Comparison of ENCODE assay signal across 20 cellular contexts in the genomic region with DNA sequence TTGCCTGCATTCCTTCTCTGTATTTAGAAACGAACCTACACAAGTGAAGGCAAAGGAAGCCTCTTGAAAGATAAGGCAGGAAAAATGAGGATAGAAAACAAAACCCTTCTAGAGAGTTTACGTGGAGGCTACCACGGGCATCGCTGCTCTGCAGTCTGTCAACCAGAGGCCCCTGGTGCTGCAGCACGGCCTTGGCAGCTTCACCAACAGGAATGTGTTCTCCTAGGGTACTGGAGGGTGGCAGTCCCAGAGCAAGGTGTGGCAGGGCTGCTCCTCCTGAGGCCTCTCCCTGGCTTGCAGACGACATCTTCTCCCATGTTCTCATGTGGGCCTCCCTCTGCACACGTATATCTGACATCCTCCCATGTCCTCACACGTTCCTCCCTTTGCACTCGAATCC. TPM values are rescaled to one million over a fixed set of nuclear protein-coding genes. Genes with fewer than 3 reads are reported as not detected.
"Had no signal": no experiment of that assay in that cellular context is flagged by ENCODE, and none has a peak within 500 bp of the region (broad histone marks: within the 10 kb centered on the region; RNA-seq: fewer than 3 reads in every experiment).

No MANE protein-coding gene starts in this region.

- H3K9ac ChIP-seq: parathyroid adenoma had no signal

- H3K9me3 ChIP-seq: gastrocnemius medialis, mucosa of descending colon, thyroid gland, uterus had no signal

- H2AFZ ChIP-seq: parathyroid adenoma had no signal

- H3K27ac ChIP-seq: epithelial cell of prostate, gastrocnemius medialis, parathyroid adenoma, thyroid gland, uterus had no signal

- H3K27me3 ChIP-seq: thyroid gland, uterus had no signal

- FAIRE-seq: astrocyte, bronchial epithelial cell had no signal

- H3K36me3 ChIP-seq: gastrocnemius medialis, thyroid gland, uterus had no signal

- H3K4me1 Mint-ChIP-seq: activated naive CD8-positive, alpha-beta T cell treated with anti-CD3 and anti-CD28 coated beads, Interleukin-2, amount 10 ng/mL, durations not matched to agents 7 days and 5 days had no signal

- H3K4me3 Mint-ChIP-seq: activated CD4-positive, alpha-beta T cell treated with anti-CD3 and anti-CD28 coated beads, Interleukin-2, amount 10 ng/mL, durations not matched to agents 7 days and 5 days; activated naive CD8-positive, alpha-beta T cell treated with anti-CD3 and anti-CD28 coated beads, Interleukin-2, amount 10 ng/mL, durations not matched to agents 7 days and 5 days; effector memory CD8-positive, alpha-beta T cell; T-helper 2 cell treated with Interferon-gamma antibody and Interleukin-4, amounts not matched to agents 5 μg/mL and 100 μg/mL, for 36 hours had no signal

- H3K4me3 ChIP-seq: gastrocnemius medialis, mucosa of descending colon, thyroid gland, uterus had no signal

- H3K79me2 ChIP-seq: parathyroid adenoma had no signal

- H3K27ac Mint-ChIP-seq: activated CD4-positive, alpha-beta T cell treated with anti-CD3 and anti-CD28 coated beads, Interleukin-2, amount 10 ng/mL, durations not matched to agents 7 days and 5 days; activated naive CD8-positive, alpha-beta T cell treated with anti-CD3 and anti-CD28 coated beads, Interleukin-2, amount 10 ng/mL, durations not matched to agents 7 days and 5 days; effector memory CD8-positive, alpha-beta T cell; T-helper 2 cell treated with Interferon-gamma antibody and Interleukin-4, amounts not matched to agents 5 μg/mL and 100 μg/mL, for 36 hours had no signal

- H3K9me3 Mint-ChIP-seq: activated CD4-positive, alpha-beta T cell treated with anti-CD3 and anti-CD28 coated beads, Interleukin-2, amount 10 ng/mL, durations not matched to agents 7 days and 5 days; activated naive CD8-positive, alpha-beta T cell treated with anti-CD3 and anti-CD28 coated beads, Interleukin-2, amount 10 ng/mL, durations not matched to agents 7 days and 5 days; effector memory CD8-positive, alpha-beta T cell; naive thymus-derived CD8-positive, alpha-beta T cell; stimulated activated naive B cell treated with anti-CD40 and anti-IgM and Interleukin-4, amounts not matched to agents 10 μg/mL and 1 μg/mL and 100 μg/mL, for 72 hours; T-helper 2 cell treated with Interferon-gamma antibody and Interleukin-4, amounts not matched to agents 5 μg/mL and 100 μg/mL, for 36 hours had no signal

- DNase-seq: activated CD4-positive, alpha-beta T cell treated with anti-CD3 and anti-CD28 coated beads, Interleukin-2, amount 10 ng/mL, durations not matched to agents 7 days and 5 days; activated CD8-positive, alpha-beta memory T cell treated with anti-CD3 and anti-CD28 coated beads, Interleukin-2, amount 50 U/mL, for 48 hours; activated gamma-delta T cell treated with Interleukin-2 at 50 U/mL for 16 hours; activated naive CD8-positive, alpha-beta T cell treated with anti-CD3 and anti-CD28 coated beads, Interleukin-2, amount 10 ng/mL, durations not matched to agents 7 days and 5 days; dermis blood vessel endothelial cell; effector memory CD8-positive, alpha-beta T cell; gastrocnemius medialis; left colon; mammary epithelial cell; mucosa of descending colon; naive thymus-derived CD8-positive, alpha-beta T cell; stimulated activated CD4-positive, alpha-beta T cell treated with anti-CD3 and anti-CD28 coated beads, Interleukin-4, amount 100 ng/mL, for 1 hour; thyroid gland; uterus had no signal

- ATAC-seq: effector memory CD8-positive, alpha-beta T cell; gastrocnemius medialis; left colon; mucosa of descending colon; naive thymus-derived CD8-positive, alpha-beta T cell had no signal

- H3K4me1 ChIP-seq: parathyroid adenoma, uterus had no signal

- H3K36me3 Mint-ChIP-seq: activated naive CD8-positive, alpha-beta T cell treated with anti-CD3 and anti-CD28 coated beads, Interleukin-2, amount 10 ng/mL, durations not matched to agents 7 days and 5 days; naive thymus-derived CD8-positive, alpha-beta T cell; stimulated activated naive B cell treated with anti-CD40 and anti-IgM and Interleukin-4, amounts not matched to agents 10 μg/mL and 1 μg/mL and 100 μg/mL, for 72 hours had no signal

RNA-seq across cellular contexts. Expression of gene SAMD11, which starts 57.6 kb away (rescaled TPM):
- total RNA-seq: activated CD4-positive, alpha-beta T cell treated with anti-CD3 and anti-CD28 coated beads, Interleukin-2, amount 10 ng/mL, durations not matched to agents 7 days and 5 days; mammary epithelial cell; naive thymus-derived CD8-positive, alpha-beta T cell had no signal
- polyA plus RNA-seq: mammary epithelial cell had no signal
